18 cellular contexts compared by ENCODE assay signal in the genomic region with DNA sequence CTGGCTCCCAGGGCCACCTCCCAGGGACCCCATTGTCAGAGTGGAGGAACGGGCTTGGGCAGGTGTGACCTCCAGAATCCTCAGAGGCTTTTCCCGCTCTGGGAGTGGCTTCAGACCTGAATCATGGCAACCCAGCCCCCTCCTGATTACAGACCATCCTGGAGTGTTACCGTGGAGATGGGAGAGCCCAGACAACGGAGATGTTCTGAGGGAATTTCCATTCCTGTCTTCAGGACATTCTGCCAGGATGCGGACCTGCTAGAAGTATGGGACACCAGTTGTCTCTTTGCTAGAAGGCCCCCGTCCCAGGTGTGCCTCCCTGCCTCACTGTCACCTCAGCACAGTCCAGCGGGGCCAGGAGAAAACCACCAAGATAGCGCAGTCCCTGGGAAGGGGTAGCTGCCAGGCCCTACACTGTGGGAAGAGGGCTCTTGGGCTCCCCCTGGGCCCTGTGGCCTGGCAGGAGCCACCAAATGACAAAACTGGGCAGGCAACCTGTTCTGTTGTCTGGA.
A peak's percentile ranks its signal among the peaks of the same experiment; 100 is the strongest.
DNase-seq lines count a peak whose midpoint lies in the region; ATAC-seq and TF ChIP-seq lines count a peak whose summit lies in the region.
"Had no signal": no experiment of that assay in that cellular context is flagged by ENCODE, and none has a peak within 500 bp of the region (broad histone marks: within the 10 kb centered on the region; RNA-seq: fewer than 3 reads in every experiment).

No MANE protein-coding gene starts in this region.

- H3K36me3 ChIP-seq in BE2C: no peaks in the 10 kb centered on the region
- H3K36me3 ChIP-seq in body of pancreas (replicated peaks in 1 of 2; ENCODE audit: insufficient read depth in 1 of 2, low read depth in 2 of 2): no peaks in the 10 kb centered on the region
- H3K36me3 ChIP-seq: tibial nerve had no signal

- no peak for DNase-seq in BE2C
- no peak for DNase-seq in WTC11 (ENCODE audit: low spot score)
- peak; percentile 74 for DNase-seq in mesenteric fat pad (ENCODE audit: low spot score)
- no peak for DNase-seq in body of pancreas
- no peak for DNase-seq in amygdala (lab: John Stamatoyannopoulos, UW)
- DNase-seq: activated CD4-positive, alpha-beta memory T cell treated with anti-CD3 and anti-CD28 coated beads, Interleukin-2, amount 10 ng/mL, durations not matched to agents 7 days and 5 days; CD8-positive, alpha-beta memory T cell; effector CD4-positive, alpha-beta T cell; NCI-H1417 treated with DMSO at 0.1 percent for 48 hours; right cardiac atrium; stimulated activated CD4-positive, alpha-beta T cell treated with anti-CD3 and anti-CD28 coated beads, Interleukin-4, amount 100 ng/mL, for 1 hour; T1000 had no signal

- no peak overlapping the region for H3K27ac Mint-ChIP-seq in WTC11
- H3K27ac Mint-ChIP-seq: activated CD4-positive, alpha-beta memory T cell treated with anti-CD3 and anti-CD28 coated beads, Interleukin-2, amount 10 ng/mL, durations not matched to agents 7 days and 5 days; activated T-helper 2 cell treated with anti-CD3 and anti-CD28 coated beads, Interferon-gamma antibody, Interleukin-2, Interleukin-4, amounts not matched to agents 10 μg/mL and 5 μg/mL and 100 μg/mL, durations not matched to agents 14 hours and 24 hours and 36 hours; IgD-negative memory B cell had no signal

- 84 to 90% methylated on average over 4 to 8 of the region's 8 CpGs for WGBS in body of pancreas, 2 donors

- no peak overlapping the region for H3K4me3 Mint-ChIP-seq in WTC11
- H3K4me3 Mint-ChIP-seq: activated CD4-positive, alpha-beta memory T cell treated with anti-CD3 and anti-CD28 coated beads, Interleukin-2, amount 10 ng/mL, durations not matched to agents 7 days and 5 days; CD8-positive, alpha-beta memory T cell; IgD-negative memory B cell; naive thymus-derived CD4-positive, alpha-beta T cell had no signal

- H3K4me3 ChIP-seq in BE2C (ENCODE audit: low read depth, low read length): no peak overlapping the region
- H3K4me3 ChIP-seq in body of pancreas: no peak overlapping the region
- H3K4me3 ChIP-seq: tibial nerve had no signal

- POLR2A ChIA-PET in WTC11 (lab: Charles Lee): no interaction called here

- no peak for TF ChIP-seq POLR2A in body of pancreas (IDR thresholded peaks at IDR 0.05)

- no peaks in the 10 kb centered on the region for H3K27me3 ChIP-seq in BE2C
- no peaks in the 10 kb centered on the region for H3K27me3 ChIP-seq in body of pancreas
- H3K27me3 ChIP-seq: tibial nerve had no signal

- peak; percentile 81 for ATAC-seq in WTC11
- ATAC-seq in body of pancreas: no peak
- no peak for ATAC-seq in HG03097 (IDR thresholded peaks at IDR 0.05; ENCODE audit: low FRiP score, unreplicated experiment)
- ATAC-seq: right cardiac atrium had no signal

- no peak overlapping the region for H3K27ac ChIP-seq in body of pancreas
- H3K27ac ChIP-seq: tibial nerve had no signal

- H3K4me1 Mint-ChIP-seq in WTC11: peaks cover 2% of the 10 kb centered on the region
- H3K4me1 Mint-ChIP-seq: activated CD4-positive, alpha-beta memory T cell treated with anti-CD3 and anti-CD28 coated beads, Interleukin-2, amount 10 ng/mL, durations not matched to agents 7 days and 5 days had no signal

- no peaks in the 10 kb centered on the region for H3K9me3 ChIP-seq in BE2C
- H3K9me3 ChIP-seq in body of pancreas: no peaks in the 10 kb centered on the region
- H3K9me3 ChIP-seq: tibial nerve had no signal

- no peaks in the 10 kb centered on the region for H3K27me3 Mint-ChIP-seq in WTC11 (ENCODE audit: low read depth)
- H3K27me3 Mint-ChIP-seq: activated CD4-positive, alpha-beta memory T cell treated with anti-CD3 and anti-CD28 coated beads, Interleukin-2, amount 10 ng/mL, durations not matched to agents 7 days and 5 days had no signal

- H3K4me1 ChIP-seq in BE2C (peaks cover 4% of the 10 kb centered on the region), body of pancreas (peaks cover 3% of the 10 kb centered on the region)

- no peaks in the 10 kb centered on the region for H3K36me3 Mint-ChIP-seq in WTC11
- H3K36me3 Mint-ChIP-seq: CD8-positive, alpha-beta memory T cell; IgD-negative memory B cell; naive thymus-derived CD4-positive, alpha-beta T cell had no signal

- H3K9me3 Mint-ChIP-seq in WTC11: no peaks in the 10 kb centered on the region
- H3K9me3 Mint-ChIP-seq: activated CD4-positive, alpha-beta memory T cell treated with anti-CD3 and anti-CD28 coated beads, Interleukin-2, amount 10 ng/mL, durations not matched to agents 7 days and 5 days; activated T-helper 2 cell treated with anti-CD3 and anti-CD28 coated beads, Interferon-gamma antibody, Interleukin-2, Interleukin-4, amounts not matched to agents 10 μg/mL and 5 μg/mL and 100 μg/mL, durations not matched to agents 14 hours and 24 hours and 36 hours; CD8-positive, alpha-beta memory T cell; IgD-negative memory B cell; naive thymus-derived CD4-positive, alpha-beta T cell had no signal

- intact Hi-C loops in body of pancreas (cut with DNase I): no loop called here

- CTCF ChIA-PET in WTC11 (lab: Charles Lee): interaction anchor here (0.9 to 1.6 kb wide), 3 partner anchors 31 to 87 kb away, joined by 3 to 5 read pairs (median 3); no protein-coding TSS in a partner anchor

- peak; percentile 32; the same call in 1 of the 2 replicates for TF ChIP-seq CTCF in BE2C (IDR thresholded peaks at IDR 0.05; ENCODE audit: low read depth, low read length)
- TF ChIP-seq CTCF in GM12873 (IDR thresholded peaks at IDR 0.05; ENCODE audit: insufficient read depth, low read depth, low read length, missing control alignments): peak; percentile 16
- TF ChIP-seq CTCF in WTC11 (IDR thresholded peaks at IDR 0.05): no peak
- no peak for TF ChIP-seq CTCF in body of pancreas (IDR thresholded peaks at IDR 0.05)

TF ChIP-seq in WTC11, 78 proteins besides CTCF, POLR2A, EP300 and RAD21:
- TF ChIP-seq, protein P1, sequence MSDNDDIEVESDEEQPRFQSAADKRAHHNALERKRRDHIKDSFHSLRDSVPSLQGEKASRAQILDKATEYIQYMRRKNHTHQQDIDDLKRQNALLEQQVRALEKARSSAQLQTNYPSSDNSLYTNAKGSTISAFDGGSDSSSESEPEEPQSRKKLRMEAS (CRISPR knock-in tag; IDR thresholded peaks at IDR 0.05): no peak
- no peak for TF ChIP-seq RELA (CRISPR knock-in tag; IDR thresholded peaks at IDR 0.05; ENCODE audit: borderline replicate concordance)
- no peak for TF ChIP-seq EMX1 (CRISPR knock-in tag; IDR thresholded peaks at IDR 0.05)
- TF ChIP-seq, protein P2, sequence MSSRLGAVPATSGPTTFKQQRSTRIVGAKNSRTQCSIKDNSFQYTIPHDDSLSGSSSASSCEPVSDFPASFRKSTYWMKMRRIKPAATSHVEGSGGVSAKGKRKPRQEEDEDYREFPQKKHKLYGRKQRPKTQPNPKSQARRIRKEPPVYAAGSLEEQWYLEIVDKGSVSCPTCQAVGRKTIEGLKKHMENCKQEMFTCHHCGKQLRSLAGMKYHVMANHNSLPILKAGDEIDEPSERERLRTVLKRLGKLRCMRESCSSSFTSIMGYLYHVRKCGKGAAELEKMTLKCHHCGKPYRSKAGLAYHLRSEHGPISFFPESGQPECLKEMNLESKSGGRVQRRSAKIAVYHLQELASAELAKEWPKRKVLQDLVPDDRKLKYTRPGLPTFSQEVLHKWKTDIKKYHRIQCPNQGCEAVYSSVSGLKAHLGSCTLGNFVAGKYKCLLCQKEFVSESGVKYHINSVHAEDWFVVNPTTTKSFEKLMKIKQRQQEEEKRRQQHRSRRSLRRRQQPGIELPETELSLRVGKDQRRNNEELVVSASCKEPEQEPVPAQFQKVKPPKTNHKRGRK (CRISPR knock-in tag; IDR thresholded peaks at IDR 0.05; ENCODE audit: borderline replicate concordance): no peak
- no peak for TF ChIP-seq ESRRA (CRISPR knock-in tag; IDR thresholded peaks at IDR 0.05; ENCODE audit: borderline replicate concordance)
- no peak for TF ChIP-seq SMAD4 (CRISPR knock-in tag; IDR thresholded peaks at IDR 0.05)
- no peak for TF ChIP-seq AR (CRISPR knock-in tag; IDR thresholded peaks at IDR 0.05)
- no peak for TF ChIP-seq ZNF396 (CRISPR knock-in tag; IDR thresholded peaks at IDR 0.05; ENCODE audit: borderline replicate concordance)
- no peak for TF ChIP-seq KAT7 (CRISPR knock-in tag; IDR thresholded peaks at IDR 0.05; ENCODE audit: borderline replicate concordance)
- TF ChIP-seq RORB (CRISPR knock-in tag; IDR thresholded peaks at IDR 0.05): no peak
- TF ChIP-seq CBFB (CRISPR knock-in tag; IDR thresholded peaks at IDR 0.05; ENCODE audit: low read depth): no peak
- TF ChIP-seq GTF2I (CRISPR knock-in tag; conservative IDR thresholded peaks at IDR 0.05): no peak
- no peak for TF ChIP-seq CDX4 (CRISPR knock-in tag; IDR thresholded peaks at IDR 0.05; ENCODE audit: borderline replicate concordance)
- TF ChIP-seq NR3C1 (CRISPR knock-in tag; conservative IDR thresholded peaks at IDR 0.05; ENCODE audit: low read depth): no peak
- TF ChIP-seq SMAD3 (CRISPR knock-in tag; IDR thresholded peaks at IDR 0.05; ENCODE audit: borderline replicate concordance): no peak
- TF ChIP-seq JUN (CRISPR knock-in tag; IDR thresholded peaks at IDR 0.05): no peak
TF ChIP-seq in WTC11: peak in this region for 0.

Comparison
In these comparisons a context has a peak if more than half of its experiments do, and no peak if none do; other contexts are left out.
1. CTCF ChIP-seq: peak in BE2C (single experiment) and GM12873 (single experiment); none in WTC11 (single experiment) and body of pancreas (0 of 7).